1 cellular context compared by ENCODE assay signal in genomic region chr11:102553835-102554282, GRCh38.
A peak's percentile ranks its signal among the peaks of the same experiment; 100 is the strongest.
TF ChIP-seq lines count a peak whose summit lies in the region.

No MANE protein-coding gene starts in this region.

TF ChIP-seq in GM12878, 131 proteins besides CTCF, POLR2A, EP300 and RAD21 (continued from another document and continues in another):
- TF ChIP-seq ZBTB40 (IDR thresholded peaks at IDR 0.05; ENCODE audit: borderline replicate concordance) (0 out of 2 replicates have a peak, but pooled peaks have one; percentile 16), IRF4 (IDR thresholded peaks at IDR 0.05; ENCODE audit: low read depth, low read length) (peak; percentile 90), NBN (IDR thresholded peaks at IDR 0.05) (peak; percentile 90; the same call in 1 of the 2 replicates), BCL3 (IDR thresholded peaks at IDR 0.05; ENCODE audit: borderline replicate concordance, insufficient read depth, low read depth, low read length, poor library complexity, severe bottlenecking) (peak; percentile 81), GATAD2B (conservative IDR thresholded peaks at IDR 0.05; ENCODE audit: low read depth) (0 out of 2 replicates have a peak, but pooled peaks have one; percentile 55), ATF7 (IDR thresholded peaks at IDR 0.05; ENCODE audit: low read depth) (peak; percentile 78), CBFB (IDR thresholded peaks at IDR 0.05; ENCODE audit: low read depth) (peak; percentile 91), ZNF687 (IDR thresholded peaks at IDR 0.05) (peak; percentile 54; the same call in 1 of the 2 replicates), TCF3 (IDR thresholded peaks at IDR 0.05; ENCODE audit: borderline replicate concordance, insufficient read depth, low read depth, low read length) (no peak), EGR1 (IDR thresholded peaks at IDR 0.05; ENCODE audit: borderline replicate concordance in 1 of 2, low read depth in 2 of 2, low read length in 2 of 2) (no peak), IKZF2 (IDR thresholded peaks at IDR 0.05) (peak; percentile 94 to 96), SP1 (IDR thresholded peaks at IDR 0.05; ENCODE audit: low read depth, low read length) (peak; percentile 31), PML (IDR thresholded peaks at IDR 0.05; ENCODE audit: low read length) (peak; percentile 91; the same call in 1 of the 2 replicates), NFYA (IDR thresholded peaks at IDR 0.05; ENCODE audit: borderline replicate concordance, low read depth, low read length) (no peak), LARP7 (IDR thresholded peaks at IDR 0.05) (no peak), CHD1 (IDR thresholded peaks at IDR 0.05; ENCODE audit: low read depth, low read length) (no peak), GABPA (IDR thresholded peaks at IDR 0.05; ENCODE audit: low read depth) (peak; percentile 61; the same call in 1 of the 2 replicates), FOXM1 (IDR thresholded peaks at IDR 0.05; ENCODE audit: low read depth, low read length) (peak; percentile 99), TBL1XR1 (IDR thresholded peaks at IDR 0.05; ENCODE audit: low read depth, low read length) (peak; percentile 97), JUNB (IDR thresholded peaks at IDR 0.05) (peak; percentile 92), ZNF384 (IDR thresholded peaks at IDR 0.05; ENCODE audit: borderline replicate concordance, low read depth, low read length) (no peak), NR2F1 (conservative IDR thresholded peaks at IDR 0.05) (peak; percentile 98), CEBPZ (IDR thresholded peaks at IDR 0.05; ENCODE audit: low read depth, low read length) (no peak), PAX8 (IDR thresholded peaks at IDR 0.05) (no peak), KLF5 (IDR thresholded peaks at IDR 0.05; ENCODE audit: partially characterized antibody) (no peak), NKRF (conservative IDR thresholded peaks at IDR 0.05) (no peak), ZBTB11 (CRISPR knock-in tag; IDR thresholded peaks at IDR 0.05) (no peak), MEF2A (IDR thresholded peaks at IDR 0.05; ENCODE audit: insufficient read depth, low read depth, low read length) (peak; percentile 99), SMAD1 (IDR thresholded peaks at IDR 0.05; ENCODE audit: low read depth, partially characterized antibody) (peak; percentile 18), TCF12 (IDR thresholded peaks at IDR 0.05; ENCODE audit: low read depth, low read length) (0 out of 2 replicates have a peak, but pooled peaks have one; percentile 35), E2F8 (IDR thresholded peaks at IDR 0.05; ENCODE audit: low read depth, partially characterized antibody) (no peak), IKZF1 (conservative IDR thresholded peaks at IDR 0.05) (peak; percentile 89), ATF2 (IDR thresholded peaks at IDR 0.05; ENCODE audit: low read length) (peak; percentile 99), CREM (IDR thresholded peaks at IDR 0.05; ENCODE audit: low read depth) (peak; percentile 96), NFXL1 (IDR thresholded peaks at IDR 0.05; ENCODE audit: borderline replicate concordance) (no peak)
